In genomic region chr22:31883989-31884388, GRCh38 we compare ENCODE assay signal across 1 cellular context.
TF ChIP-seq lines count a peak whose summit lies in the region.

No MANE protein-coding gene starts in this region.

TF ChIP-seq in WTC11, 78 proteins besides CTCF, POLR2A, EP300 and RAD21 (continued from another document):
- TF ChIP-seq, protein P1, sequence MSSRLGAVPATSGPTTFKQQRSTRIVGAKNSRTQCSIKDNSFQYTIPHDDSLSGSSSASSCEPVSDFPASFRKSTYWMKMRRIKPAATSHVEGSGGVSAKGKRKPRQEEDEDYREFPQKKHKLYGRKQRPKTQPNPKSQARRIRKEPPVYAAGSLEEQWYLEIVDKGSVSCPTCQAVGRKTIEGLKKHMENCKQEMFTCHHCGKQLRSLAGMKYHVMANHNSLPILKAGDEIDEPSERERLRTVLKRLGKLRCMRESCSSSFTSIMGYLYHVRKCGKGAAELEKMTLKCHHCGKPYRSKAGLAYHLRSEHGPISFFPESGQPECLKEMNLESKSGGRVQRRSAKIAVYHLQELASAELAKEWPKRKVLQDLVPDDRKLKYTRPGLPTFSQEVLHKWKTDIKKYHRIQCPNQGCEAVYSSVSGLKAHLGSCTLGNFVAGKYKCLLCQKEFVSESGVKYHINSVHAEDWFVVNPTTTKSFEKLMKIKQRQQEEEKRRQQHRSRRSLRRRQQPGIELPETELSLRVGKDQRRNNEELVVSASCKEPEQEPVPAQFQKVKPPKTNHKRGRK (CRISPR knock-in tag; IDR thresholded peaks at IDR 0.05; ENCODE audit: borderline replicate concordance), result no peak
- TF ChIP-seq, protein P2, sequence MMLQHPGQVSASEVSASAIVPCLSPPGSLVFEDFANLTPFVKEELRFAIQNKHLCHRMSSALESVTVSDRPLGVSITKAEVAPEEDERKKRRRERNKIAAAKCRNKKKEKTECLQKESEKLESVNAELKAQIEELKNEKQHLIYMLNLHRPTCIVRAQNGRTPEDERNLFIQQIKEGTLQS (CRISPR knock-in tag; conservative IDR thresholded peaks at IDR 0.05), result no peak
- TF ChIP-seq, protein P3, sequence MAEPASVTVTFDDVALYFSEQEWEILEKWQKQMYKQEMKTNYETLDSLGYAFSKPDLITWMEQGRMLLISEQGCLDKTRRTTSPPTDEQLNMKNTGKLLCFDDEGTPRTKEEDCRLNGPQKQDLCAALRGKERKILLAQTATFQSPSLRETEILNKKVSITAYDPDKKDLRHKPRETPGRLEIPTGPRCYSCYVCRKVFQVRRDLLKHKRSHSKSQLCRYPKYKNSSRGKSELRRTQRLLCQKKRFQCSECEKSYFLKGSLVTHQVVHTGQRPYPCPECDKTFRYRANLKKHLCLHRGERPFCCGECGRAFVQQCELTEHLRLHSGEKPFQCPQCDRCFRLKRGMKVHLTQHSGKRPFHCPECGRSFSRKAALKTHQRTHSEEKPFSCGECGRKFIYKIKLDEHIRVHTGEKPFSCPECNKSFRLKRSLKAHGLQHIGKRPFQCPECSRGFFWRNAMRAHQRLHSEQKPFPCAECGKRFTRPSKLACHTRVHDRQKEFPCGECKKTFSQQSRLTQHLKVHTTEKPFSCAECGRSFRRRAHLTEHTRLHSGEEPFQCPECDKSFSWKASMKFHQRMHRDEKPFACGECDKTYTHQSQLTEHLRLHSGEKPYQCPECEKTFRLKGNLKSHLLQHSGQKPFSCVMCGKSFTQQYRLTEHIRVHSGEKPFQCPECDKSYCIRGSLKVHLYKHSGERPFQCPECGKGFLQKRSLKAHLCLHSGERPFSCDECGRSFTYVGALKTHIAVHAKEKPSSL (CRISPR knock-in tag; conservative IDR thresholded peaks at IDR 0.05), result no peak
